Comparison of ENCODE assay signal across 13 cellular contexts in genomic region chr3:70999730-71000129, GRCh38.
A peak's percentile ranks its signal among the peaks of the same experiment; 100 is the strongest.
DNase-seq lines count a peak whose midpoint lies in the region; ATAC-seq, FAIRE-seq and TF ChIP-seq lines count a peak whose summit lies in the region.
"Had no signal": no experiment of that assay in that cellular context is flagged by ENCODE, and none has a peak within 500 bp of the region (broad histone marks: within the 10 kb centered on the region; RNA-seq: fewer than 3 reads in every experiment).

No MANE protein-coding gene starts in this region.

- H3K9me3 Mint-ChIP-seq in activated T-helper 2 cell treated with anti-CD3 and anti-CD28 coated beads, Interferon-gamma antibody, Interleukin-2, Interleukin-4, amounts not matched to agents 10 μg/mL and 5 μg/mL and 100 μg/mL, durations not matched to agents 14 hours and 24 hours and 36 hours, result no peaks in the 10 kb centered on the region

- TF ChIP-seq POLR2A in H54 (IDR thresholded peaks at IDR 0.05; ENCODE audit: low read depth, low read length), result no peak

- FAIRE-seq in H54 (lab: Jason Lieb, UNC), result peak; percentile 38

- no peaks in the 10 kb centered on the region for H3K27me3 Mint-ChIP-seq in activated T-helper 2 cell treated with anti-CD3 and anti-CD28 coated beads, Interferon-gamma antibody, Interleukin-2, Interleukin-4, amounts not matched to agents 10 μg/mL and 5 μg/mL and 100 μg/mL, durations not matched to agents 14 hours and 24 hours and 36 hours (ENCODE audit: low read depth)

- CTCF ChIA-PET in AG04449 (lab: Yijun Ruan, JAX), result interaction anchor here (0.8 kb wide), 1 partner anchor 16 kb away, joined by 3 read pairs; no protein-coding TSS in a partner anchor

- no peaks in the 10 kb centered on the region for H3K9me3 ChIP-seq in SJCRH30 (replicated peaks)
- H3K9me3 ChIP-seq: body of pancreas had no signal

- H3K4me3 ChIP-seq in AG04449 (ENCODE audit: low read depth, low read length) (no peak overlapping the region), SJCRH30 (no peak overlapping the region)
- H3K4me3 ChIP-seq: body of pancreas, skin epidermis had no signal

- peaks cover 31% of the 10 kb centered on the region for H3K4me1 Mint-ChIP-seq in activated T-helper 2 cell treated with anti-CD3 and anti-CD28 coated beads, Interferon-gamma antibody, Interleukin-2, Interleukin-4, amounts not matched to agents 10 μg/mL and 5 μg/mL and 100 μg/mL, durations not matched to agents 14 hours and 24 hours and 36 hours (ENCODE audit: low read depth)

- H3K4me1 ChIP-seq in SJCRH30, result no peaks in the 10 kb centered on the region
- H3K4me1 ChIP-seq: body of pancreas had no signal

- peaks cover 47% of the 10 kb centered on the region for H3K36me3 Mint-ChIP-seq in activated T-helper 2 cell treated with anti-CD3 and anti-CD28 coated beads, Interferon-gamma antibody, Interleukin-2, Interleukin-4, amounts not matched to agents 10 μg/mL and 5 μg/mL and 100 μg/mL, durations not matched to agents 14 hours and 24 hours and 36 hours (ENCODE audit: low read depth)

- POLR2A ChIA-PET in AG04449 (lab: Yijun Ruan, JAX), result no interaction called here

- no peaks in the 10 kb centered on the region for H3K36me3 ChIP-seq in SJCRH30

- ATAC-seq in GM19397 (IDR thresholded peaks at IDR 0.05; ENCODE audit: unreplicated experiment), result no peak
- ATAC-seq: body of pancreas had no signal

- peak; percentile 37 for DNase-seq in AG04449 (ENCODE audit: low read depth, low spot score)
- no peak for DNase-seq in H54 (ENCODE audit: insufficient read length, low spot score)
- no peak for DNase-seq in activated T-helper 2 cell treated with anti-CD3 and anti-CD28 coated beads, Interferon-gamma antibody, Interleukin-2, Interleukin-4, amounts not matched to agents 10 μg/mL and 5 μg/mL and 100 μg/mL, durations not matched to agents 14 hours and 24 hours and 36 hours (ENCODE audit: low spot score)
- DNase-seq in foreskin melanocyte, result peak; percentile 81
- DNase-seq in activated effector memory CD4-positive, alpha-beta T cell treated with Interleukin-2 at 50 U/mL for 16 hours, result no peak
- no peak for DNase-seq in DMS79 treated with DMSO at 0.1 percent for 48 hours (lab: John Stamatoyannopoulos, UW)
- no peak for DNase-seq in SJCRH30
- DNase-seq: activated CD4-positive, alpha-beta T cell treated with anti-CD3 and anti-CD28 coated beads for 4 hours; NCI-H1092; stimulated activated CD8-positive, alpha-beta memory T cell treated with anti-CD3 and anti-CD28 coated beads, Interleukin-4, amount 100 ng/mL, for 48 hours had no signal

- no peak for TF ChIP-seq CTCF in AG04449 (IDR thresholded peaks at IDR 0.05; ENCODE audit: insufficient read depth, low read length, missing control alignments)

- peak overlapping the region; percentile 21 for H3K27ac Mint-ChIP-seq in activated T-helper 2 cell treated with anti-CD3 and anti-CD28 coated beads, Interferon-gamma antibody, Interleukin-2, Interleukin-4, amounts not matched to agents 10 μg/mL and 5 μg/mL and 100 μg/mL, durations not matched to agents 14 hours and 24 hours and 36 hours

- H3K27me3 ChIP-seq in SJCRH30, result no peaks in the 10 kb centered on the region
- H3K27me3 ChIP-seq: body of pancreas had no signal

- H3K27ac ChIP-seq in SJCRH30, result no peak overlapping the region
- H3K27ac ChIP-seq: body of pancreas, skin epidermis had no signal

- intact Hi-C loops in activated T-helper 2 cell treated with anti-CD3 and anti-CD28 coated beads, Interferon-gamma antibody, Interleukin-2, Interleukin-4, amounts not matched to agents 10 μg/mL and 5 μg/mL and 100 μg/mL, durations not matched to agents 14 hours and 24 hours and 36 hours (cut with micrococcal nuclease), result no loop called here

- no peak overlapping the region for H3K4me3 Mint-ChIP-seq in activated T-helper 2 cell treated with anti-CD3 and anti-CD28 coated beads, Interferon-gamma antibody, Interleukin-2, Interleukin-4, amounts not matched to agents 10 μg/mL and 5 μg/mL and 100 μg/mL, durations not matched to agents 14 hours and 24 hours and 36 hours (ENCODE audit: low read depth)

Comparison
In these comparisons a context has a peak if more than half of its experiments do, and no peak if none do; other contexts are left out.
1. DNase-seq: peak in AG04449 (single experiment) and foreskin melanocyte (single experiment); none in H54 (single experiment), activated T-helper 2 cell treated with anti-CD3 and anti-CD28 coated beads, Interferon-gamma antibody, Interleukin-2, Interleukin-4, amounts not matched to agents 10 μg/mL and 5 μg/mL and 100 μg/mL, durations not matched to agents 14 hours and 24 hours and 36 hours (single experiment), activated effector memory CD4-positive, alpha-beta T cell treated with Interleukin-2 at 50 U/mL for 16 hours (single experiment), DMS79 treated with DMSO at 0.1 percent for 48 hours (single experiment) and SJCRH30 (0 of 2).